In genomic region chr19:56252699-56253422, GRCh38 we compare ENCODE assay signal across 8 cellular contexts. TPM values are rescaled to one million over a fixed set of nuclear protein-coding genes. Genes with fewer than 3 reads are reported as not detected.
DNase-seq lines count a peak whose midpoint lies in the region; ATAC-seq and TF ChIP-seq lines count a peak whose summit lies in the region.

No MANE protein-coding gene starts in this region.

- no peak overlapping the region for H3K4me3 ChIP-seq in dorsolateral prefrontal cortex

- TF ChIP-seq CTCF in dorsolateral prefrontal cortex (IDR thresholded peaks at IDR 0.05 in 54 of 56, conservative IDR thresholded peaks at IDR 0.05 in 2 of 56; ENCODE audit: low read depth in 1 of 56, partially characterized antibody in 56 of 56), result peak; percentile 29 to 86 (median 64)

- peaks cover 1% of the 10 kb centered on the region for H3K4me1 Mint-ChIP-seq in activated CD4-positive, alpha-beta memory T cell treated with anti-CD3 and anti-CD28 coated beads, Interleukin-2, amount 10 ng/mL, durations not matched to agents 7 days and 5 days

- H3K27ac ChIP-seq in dorsolateral prefrontal cortex, result no peak overlapping the region

- intact Hi-C loops in dorsolateral prefrontal cortex (cut with DNase I), result loop anchor here in 1 of 2 donors (5.0 kb wide), 1 partner anchor 59 kb away; the partner anchor contains the start of gene ZSCAN5A

- H3K27me3 ChIP-seq in dorsolateral prefrontal cortex, result no peaks in the 10 kb centered on the region

- DNase-seq in AML-193 (lab: John Stamatoyannopoulos, UW) (peak; percentile 16 to 19), GOT3 (lab: John Stamatoyannopoulos, UW) (peak; percentile 25), NCI-H524 (lab: John Stamatoyannopoulos, UW) (peak; percentile 66 to 89), dorsolateral prefrontal cortex (peak; percentile 30 to 64 (median 48)), medulla oblongata (ENCODE audit: extremely low spot score) (peak; percentile 30)
- DNase-seq in activated CD4-positive, alpha-beta memory T cell treated with anti-CD3 and anti-CD28 coated beads, Interleukin-2, amount 10 ng/mL, durations not matched to agents 7 days and 5 days, result peak; percentile 77
- DNase-seq in stimulated activated CD8-positive, alpha-beta memory T cell treated with anti-CD3 and anti-CD28 coated beads, Interleukin-15, amount 100 ng/mL, for 4 hours (ENCODE audit: low read depth in 2 of 2), result peak; percentile 21 to 22

- H3K27me3 Mint-ChIP-seq in activated CD4-positive, alpha-beta memory T cell treated with anti-CD3 and anti-CD28 coated beads, Interleukin-2, amount 10 ng/mL, durations not matched to agents 7 days and 5 days, result no peaks in the 10 kb centered on the region

- peaks cover 5% of the 10 kb centered on the region for H3K9me3 Mint-ChIP-seq in activated CD4-positive, alpha-beta memory T cell treated with anti-CD3 and anti-CD28 coated beads, Interleukin-2, amount 10 ng/mL, durations not matched to agents 7 days and 5 days

- no peaks in the 10 kb centered on the region for H3K36me3 Mint-ChIP-seq in activated CD4-positive, alpha-beta memory T cell treated with anti-CD3 and anti-CD28 coated beads, Interleukin-2, amount 10 ng/mL, durations not matched to agents 7 days and 5 days (ENCODE audit: low read depth)

- no peak overlapping the region for H3K4me3 Mint-ChIP-seq in activated CD4-positive, alpha-beta memory T cell treated with anti-CD3 and anti-CD28 coated beads, Interleukin-2, amount 10 ng/mL, durations not matched to agents 7 days and 5 days

- no peak for ATAC-seq in GM18873 (IDR thresholded peaks at IDR 0.05; ENCODE audit: low FRiP score, unreplicated experiment)

- POLR2A ChIA-PET in activated CD4-positive, alpha-beta memory T cell treated with anti-CD3 and anti-CD28 coated beads, Interleukin-2, amount 10 ng/mL, durations not matched to agents 7 days and 5 days (lab: Charles Lee), result interaction anchor here (1.2 to 1.9 kb wide), 3 partner anchors 9 to 81 kb away, joined by 3 to 9 read pairs (median 4); partner anchors contain the start of gene ZSCAN5A

- CTCF ChIA-PET in activated CD4-positive, alpha-beta memory T cell treated with anti-CD3 and anti-CD28 coated beads, Interleukin-2, amount 10 ng/mL, durations not matched to agents 7 days and 5 days (lab: Charles Lee), result interaction anchor here (0.6 to 6.4 kb wide), 33 partner anchors 9 to 1275 kb away, joined by 3 to 155 read pairs (median 4); partner anchors contain the start of genes EDDM13, ZNF583 and ZSCAN5A

- H3K27ac Mint-ChIP-seq in activated CD4-positive, alpha-beta memory T cell treated with anti-CD3 and anti-CD28 coated beads, Interleukin-2, amount 10 ng/mL, durations not matched to agents 7 days and 5 days, result no peak overlapping the region

RNA-seq across cellular contexts. Expression of gene EDDM13, which starts 19.7 kb away (rescaled TPM):
- 1 to 10 TPM; 1.4 to 2.9 TPM for total RNA-seq in activated CD4-positive, alpha-beta memory T cell treated with anti-CD3 and anti-CD28 coated beads, Interleukin-2, amount 10 ng/mL, durations not matched to agents 7 days and 5 days
- 1 to 10 TPM in 3 of 120 experiments, under 1 TPM in 1, not detected in 116; 0.83 to 1.8 (median 1.4) TPM for total RNA-seq in dorsolateral prefrontal cortex

RNA-seq across cellular contexts. Expression of gene ZSCAN5C, which starts 50.8 kb away (rescaled TPM):
- total RNA-seq in activated CD4-positive, alpha-beta memory T cell treated with anti-CD3 and anti-CD28 coated beads, Interleukin-2, amount 10 ng/mL, durations not matched to agents 7 days and 5 days, result not detected
- not detected for total RNA-seq in dorsolateral prefrontal cortex

RNA-seq across cellular contexts. Expression of gene ZSCAN5B, which starts 55.3 kb away (rescaled TPM):
- not detected for total RNA-seq in activated CD4-positive, alpha-beta memory T cell treated with anti-CD3 and anti-CD28 coated beads, Interleukin-2, amount 10 ng/mL, durations not matched to agents 7 days and 5 days
- 1 to 10 TPM in 2 of 120 experiments, under 1 TPM in 32, not detected in 86; 0.22 to 1.7 (median 0.43) TPM for total RNA-seq in dorsolateral prefrontal cortex

Comparison
In these comparisons a context has a peak if more than half of its experiments do, and no peak if none do; other contexts are left out.
1. DNase-seq: peak in every context shown above with its lines; median percentile 78 in NCI-H524; 77 in activated CD4-positive, alpha-beta memory T cell treated with anti-CD3 and anti-CD28 coated beads, Interleukin-2, amount 10 ng/mL, durations not matched to agents 7 days and 5 days; 48 in dorsolateral prefrontal cortex; 30 in medulla oblongata; 25 in GOT3; 22 in stimulated activated CD8-positive, alpha-beta memory T cell treated with anti-CD3 and anti-CD28 coated beads, Interleukin-15, amount 100 ng/mL, for 4 hours; 18 in AML-193.